ENCODE assay signal across 8 cellular contexts in the genomic region with DNA sequence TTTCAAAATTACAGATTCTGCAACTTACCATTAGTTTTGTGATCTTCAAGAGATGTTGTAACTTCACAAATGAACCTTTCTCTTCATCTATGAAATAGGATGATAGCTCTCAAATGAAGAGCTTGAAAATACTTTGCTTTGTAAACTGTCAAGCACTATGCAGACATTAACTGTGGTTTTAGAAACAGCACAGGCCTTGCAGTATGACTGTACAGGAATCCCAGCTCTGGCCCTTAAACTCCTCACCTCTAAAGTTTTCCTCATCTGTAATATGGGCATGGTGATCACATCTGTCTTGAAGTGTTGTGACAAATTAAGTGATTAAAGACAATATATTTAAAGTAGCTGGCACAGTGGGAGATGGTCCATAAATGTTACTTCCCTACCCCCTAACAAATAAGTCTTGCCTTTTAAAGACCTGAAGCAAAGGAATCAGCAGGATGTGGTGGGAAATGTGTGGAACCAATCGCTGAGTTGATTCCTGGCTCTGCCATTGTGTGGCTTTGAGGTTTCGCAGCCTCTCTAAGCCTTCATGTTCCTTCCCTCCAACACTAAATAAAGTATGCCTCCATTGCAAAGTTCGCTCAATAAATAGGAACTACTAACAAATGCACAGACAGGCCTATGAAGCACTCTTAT. TPM values are rescaled to one million over a fixed set of nuclear protein-coding genes. Genes with fewer than 3 reads are reported as not detected.
A peak's percentile ranks its signal among the peaks of the same experiment; 100 is the strongest.
DNase-seq lines count a peak whose midpoint lies in the region; ATAC-seq and TF ChIP-seq lines count a peak whose summit lies in the region.

No MANE protein-coding gene starts in this region.

- CTCF ChIA-PET in activated CD4-positive, alpha-beta T cell treated with anti-CD3 and anti-CD28 coated beads, Interleukin-2, amount 10 ng/mL, durations not matched to agents 7 days and 5 days (lab: Charles Lee) = interaction anchor here (0.9 to 14.9 kb wide), 10 partner anchors 9 to 127 kb away, joined by 3 to 371 read pairs (median 4); no protein-coding TSS in a partner anchor

- no peak for ATAC-seq in GM19463 (IDR thresholded peaks at IDR 0.05; ENCODE audit: unreplicated experiment)

- no peaks in the 10 kb centered on the region for H3K27me3 Mint-ChIP-seq in activated CD4-positive, alpha-beta T cell treated with anti-CD3 and anti-CD28 coated beads, Interleukin-2, amount 10 ng/mL, durations not matched to agents 7 days and 5 days

- peak; percentile 76 for DNase-seq in activated CD4-positive, alpha-beta T cell treated with anti-CD3 and anti-CD28 coated beads, Interleukin-2, amount 10 ng/mL, durations not matched to agents 7 days and 5 days
- DNase-seq in activated CD4-positive, alpha-beta T cell treated with anti-CD3 and anti-CD28 coated beads, Interleukin-2, amount 50 U/mL, for 48 hours = no peak
- peak; percentile 34 for DNase-seq in SW480 (ENCODE audit: low spot score)
- no peak for DNase-seq in suprapubic skin (ENCODE audit: low spot score in 2 of 2)
- no peak for DNase-seq in NCI-H1105 treated with DMSO at 0.1 percent for 48 hours (lab: John Stamatoyannopoulos, UW)
- no peak for DNase-seq in pons (ENCODE audit: low spot score)

- H3K4me1 Mint-ChIP-seq in activated CD4-positive, alpha-beta T cell treated with anti-CD3 and anti-CD28 coated beads, Interleukin-2, amount 10 ng/mL, durations not matched to agents 7 days and 5 days = peaks cover 69% of the 10 kb centered on the region

- no peaks in the 10 kb centered on the region for H3K36me3 Mint-ChIP-seq in activated CD4-positive, alpha-beta T cell treated with anti-CD3 and anti-CD28 coated beads, Interleukin-2, amount 10 ng/mL, durations not matched to agents 7 days and 5 days (ENCODE audit: low read depth)

- no peak for TF ChIP-seq CTCF in suprapubic skin (IDR thresholded peaks at IDR 0.05)

- H3K4me3 ChIP-seq in iPS-15b (ENCODE audit: low read depth, low read length) (peak overlapping the region; percentile 67), suprapubic skin (peak overlapping the region; percentile 47)

- no peaks in the 10 kb centered on the region for H3K9me3 ChIP-seq in iPS-15b (ENCODE audit: control insufficient read depth, insufficient read depth, low read length)
- no peaks in the 10 kb centered on the region for H3K9me3 ChIP-seq in suprapubic skin

- no peak for TF ChIP-seq EP300 in suprapubic skin (IDR thresholded peaks at IDR 0.05)

- no peak overlapping the region for H3K9ac ChIP-seq in iPS-15b (ENCODE audit: low read depth, low read length)

- 63% methylated on average over 3 of the region's 3 CpGs for WGBS in suprapubic skin

- no peak for TF ChIP-seq POLR2A in suprapubic skin (IDR thresholded peaks at IDR 0.05)

- no peaks in the 10 kb centered on the region for H3K9me3 Mint-ChIP-seq in activated CD4-positive, alpha-beta T cell treated with anti-CD3 and anti-CD28 coated beads, Interleukin-2, amount 10 ng/mL, durations not matched to agents 7 days and 5 days

- H3K36me3 ChIP-seq in iPS-15b (ENCODE audit: control insufficient read depth, insufficient read depth, low read length) = no peaks in the 10 kb centered on the region
- no peaks in the 10 kb centered on the region for H3K36me3 ChIP-seq in suprapubic skin

- peak overlapping the region; percentile 98 for H3K27ac Mint-ChIP-seq in activated CD4-positive, alpha-beta T cell treated with anti-CD3 and anti-CD28 coated beads, Interleukin-2, amount 10 ng/mL, durations not matched to agents 7 days and 5 days

- peaks cover 7% of the 10 kb centered on the region for H3K27me3 ChIP-seq in iPS-15b (ENCODE audit: control insufficient read depth, insufficient read depth, low read length)
- no peaks in the 10 kb centered on the region for H3K27me3 ChIP-seq in suprapubic skin

- POLR2A ChIA-PET in activated CD4-positive, alpha-beta T cell treated with anti-CD3 and anti-CD28 coated beads, Interleukin-2, amount 10 ng/mL, durations not matched to agents 7 days and 5 days (lab: Charles Lee) = interaction anchor here (0.8 to 2.4 kb wide), 7 partner anchors 9 to 18 kb away, joined by 3 to 19 read pairs (median 4); no protein-coding TSS in a partner anchor

- peak overlapping the region; percentile 96 for H3K27ac ChIP-seq in suprapubic skin

- peak overlapping the region; percentile 74 for H3K4me3 Mint-ChIP-seq in activated CD4-positive, alpha-beta T cell treated with anti-CD3 and anti-CD28 coated beads, Interleukin-2, amount 10 ng/mL, durations not matched to agents 7 days and 5 days

- H3K4me1 ChIP-seq in iPS-15b (ENCODE audit: control insufficient read depth, insufficient read depth, low read length) = peaks cover 17% of the 10 kb centered on the region
- H3K4me1 ChIP-seq in suprapubic skin = peaks cover 41% of the 10 kb centered on the region

RNA-seq across cellular contexts. Expression of a gene that starts 5.5 kb away (rescaled TPM):
- total RNA-seq in activated CD4-positive, alpha-beta T cell treated with anti-CD3 and anti-CD28 coated beads, Interleukin-2, amount 10 ng/mL, durations not matched to agents 7 days and 5 days = 100 to 1,000 TPM; 334 to 347 TPM
- 100 to 1,000 TPM in 3 of 4 donors, 10 to 100 TPM in 1; 97.2 to 147 (median 121) TPM for total RNA-seq in suprapubic skin

Comparison
In these comparisons a context has a peak if more than half of its experiments do, and no peak if none do; other contexts are left out.
1. DNase-seq: peak in activated CD4-positive, alpha-beta T cell treated with anti-CD3 and anti-CD28 coated beads, Interleukin-2, amount 10 ng/mL, durations not matched to agents 7 days and 5 days (single experiment) and SW480 (single experiment); none in activated CD4-positive, alpha-beta T cell treated with anti-CD3 and anti-CD28 coated beads, Interleukin-2, amount 50 U/mL, for 48 hours (0 of 2), suprapubic skin (0 of 2), NCI-H1105 treated with DMSO at 0.1 percent for 48 hours (single experiment) and pons (single experiment).